9 cellular contexts compared by ENCODE assay signal in genomic region chr10:72637398-72637857, GRCh38. TPM values are rescaled to one million over a fixed set of nuclear protein-coding genes. Genes with fewer than 3 reads are reported as not detected.
DNase-seq lines count a peak whose midpoint lies in the region; ATAC-seq and TF ChIP-seq lines count a peak whose summit lies in the region.
"Had no signal": no experiment of that assay in that cellular context is flagged by ENCODE, and none has a peak within 500 bp of the region (broad histone marks: within the 10 kb centered on the region; RNA-seq: fewer than 3 reads in every experiment).

No MANE protein-coding gene starts in this region.

- H3K27ac ChIP-seq in sigmoid colon, result peak overlapping the region in 3 of 4 donors; percentile 15 to 49 (median 33)
- H3K27ac ChIP-seq: VCaP had no signal

- TF ChIP-seq CTCF in sigmoid colon (IDR thresholded peaks at IDR 0.05), result no peak

- no peaks in the 10 kb centered on the region for H3K27me3 ChIP-seq in sigmoid colon

- peak; percentile 33 for DNase-seq in activated naive CD4-positive, alpha-beta T cell treated with anti-CD3 and anti-CD28 coated beads, Interleukin-2, amount 10 ng/mL, durations not matched to agents 7 days and 5 days
- no peak for DNase-seq in activated naive CD4-positive, alpha-beta T cell treated with Interleukin-2 at 50 U/mL for 16 hours
- DNase-seq in NOMO-1 treated with dmso at 0.1 percent for 144 hours (lab: John Stamatoyannopoulos, UW; ENCODE audit: unreplicated experiment) (peak; percentile 89), erythroblast (lab: John Stamatoyannopoulos, UW) (peak; percentile 90 to 91), sigmoid colon (peak; percentile 72), putamen (ENCODE audit: low spot score) (no peak)
- no peak for DNase-seq in activated effector memory CD4-positive, alpha-beta T cell treated with anti-CD3 and anti-CD28 coated beads, Interleukin-2, amount 50 U/mL, for 16 hours

- H3K27me3 Mint-ChIP-seq in activated naive CD4-positive, alpha-beta T cell treated with anti-CD3 and anti-CD28 coated beads, Interleukin-2, amount 10 ng/mL, durations not matched to agents 7 days and 5 days, result peaks cover 10% of the 10 kb centered on the region

- 41 to 81% methylated on average over 4 of the region's 4 CpGs for WGBS in sigmoid colon, 2 donors

- H3K36me3 Mint-ChIP-seq in activated naive CD4-positive, alpha-beta T cell treated with anti-CD3 and anti-CD28 coated beads, Interleukin-2, amount 10 ng/mL, durations not matched to agents 7 days and 5 days, result no peaks in the 10 kb centered on the region

- TF ChIP-seq POLR2A in erythroblast (IDR thresholded peaks at IDR 0.05; ENCODE audit: low read length), result peak; percentile 11
- TF ChIP-seq POLR2A in sigmoid colon (IDR thresholded peaks at IDR 0.05), result no peak

- TF ChIP-seq EP300 in sigmoid colon (IDR thresholded peaks at IDR 0.05), result no peak

- peaks cover 10% of the 10 kb centered on the region for H3K4me1 Mint-ChIP-seq in activated naive CD4-positive, alpha-beta T cell treated with anti-CD3 and anti-CD28 coated beads, Interleukin-2, amount 10 ng/mL, durations not matched to agents 7 days and 5 days

- H3K4me3 Mint-ChIP-seq in activated naive CD4-positive, alpha-beta T cell treated with anti-CD3 and anti-CD28 coated beads, Interleukin-2, amount 10 ng/mL, durations not matched to agents 7 days and 5 days, result no peak overlapping the region

- intact Hi-C loops in sigmoid colon (cut with DNase I), result no loop called here

- ATAC-seq in GM19395 (IDR thresholded peaks at IDR 0.05; ENCODE audit: unreplicated experiment), result no peak

- H3K4me1 ChIP-seq in sigmoid colon, result peaks cover 0 to 10% (median 9%) of the 10 kb centered on the region in 4 donors

- CTCF ChIA-PET in activated naive CD4-positive, alpha-beta T cell treated with anti-CD3 and anti-CD28 coated beads, Interleukin-2, amount 10 ng/mL, durations not matched to agents 7 days and 5 days (lab: Charles Lee), result no interaction called here

- no peak overlapping the region for H3K4me3 ChIP-seq in sigmoid colon

- H3K9me3 Mint-ChIP-seq in activated naive CD4-positive, alpha-beta T cell treated with anti-CD3 and anti-CD28 coated beads, Interleukin-2, amount 10 ng/mL, durations not matched to agents 7 days and 5 days, result no peaks in the 10 kb centered on the region

- H3K27ac Mint-ChIP-seq in activated naive CD4-positive, alpha-beta T cell treated with anti-CD3 and anti-CD28 coated beads, Interleukin-2, amount 10 ng/mL, durations not matched to agents 7 days and 5 days, result no peak overlapping the region

- H3K36me3 ChIP-seq in sigmoid colon, result no peaks in the 10 kb centered on the region

- no peaks in the 10 kb centered on the region for H3K9me3 ChIP-seq in sigmoid colon

RNA-seq across cellular contexts. Expression of gene MICU1, which starts 11.5 kb away (rescaled TPM):
- total RNA-seq in sigmoid colon, result 10 to 100 TPM; 29.7 to 53.5 (median 33.9) TPM
- polyA plus RNA-seq in sigmoid colon, result 10 to 100 TPM; 29.4 to 39.1 (median 30.7) TPM

RNA-seq across cellular contexts. Expression of gene MCU, which starts 54.5 kb away (rescaled TPM):
- 10 to 100 TPM; 14.7 to 19.4 (median 18.2) TPM for total RNA-seq in sigmoid colon
- 10 to 100 TPM; 57.7 to 75.6 (median 70.9) TPM for polyA plus RNA-seq in sigmoid colon

Comparison
In these comparisons a context has a peak if more than half of its experiments do, and no peak if none do; other contexts are left out.
1. DNase-seq: peak in activated naive CD4-positive, alpha-beta T cell treated with anti-CD3 and anti-CD28 coated beads, Interleukin-2, amount 10 ng/mL, durations not matched to agents 7 days and 5 days (single experiment), NOMO-1 treated with dmso at 0.1 percent for 144 hours (single experiment), erythroblast (2 of 2) and sigmoid colon (single experiment); none in activated naive CD4-positive, alpha-beta T cell treated with Interleukin-2 at 50 U/mL for 16 hours (single experiment), activated effector memory CD4-positive, alpha-beta T cell treated with anti-CD3 and anti-CD28 coated beads, Interleukin-2, amount 50 U/mL, for 16 hours (single experiment) and putamen (single experiment).